ENCODE assay signal across 2 cellular contexts in genomic region chr10:29737209-29737565, GRCh38.
TF ChIP-seq lines count a peak whose summit lies in the region.

No MANE protein-coding gene starts in this region.

TF ChIP-seq in SK-N-SH treated with all-trans-retinoic acid at 6 μM for 48 hours, 23 proteins besides CTCF, POLR2A, EP300 and RAD21 (continued from another document):
- no peak for TF ChIP-seq SNAI2 (CRISPR knock-in tag; IDR thresholded peaks at IDR 0.05)
- TF ChIP-seq PPARA (CRISPR knock-in tag; IDR thresholded peaks at IDR 0.05; ENCODE audit: borderline replicate concordance) = no peak
- TF ChIP-seq TSHZ2 (CRISPR knock-in tag; IDR thresholded peaks at IDR 0.05) = no peak
- TF ChIP-seq ARNTL (CRISPR knock-in tag; IDR thresholded peaks at IDR 0.05; ENCODE audit: borderline replicate concordance, low read depth) = no peak
- TF ChIP-seq OSR1 (CRISPR knock-in tag; IDR thresholded peaks at IDR 0.05) = no peak
- no peak for TF ChIP-seq ISL1 (CRISPR knock-in tag; IDR thresholded peaks at IDR 0.05)
- TF ChIP-seq CSDC2 (CRISPR knock-in tag; IDR thresholded peaks at IDR 0.05) = no peak
- TF ChIP-seq ESRRG (CRISPR knock-in tag; IDR thresholded peaks at IDR 0.05) = no peak
- TF ChIP-seq, protein P1, sequence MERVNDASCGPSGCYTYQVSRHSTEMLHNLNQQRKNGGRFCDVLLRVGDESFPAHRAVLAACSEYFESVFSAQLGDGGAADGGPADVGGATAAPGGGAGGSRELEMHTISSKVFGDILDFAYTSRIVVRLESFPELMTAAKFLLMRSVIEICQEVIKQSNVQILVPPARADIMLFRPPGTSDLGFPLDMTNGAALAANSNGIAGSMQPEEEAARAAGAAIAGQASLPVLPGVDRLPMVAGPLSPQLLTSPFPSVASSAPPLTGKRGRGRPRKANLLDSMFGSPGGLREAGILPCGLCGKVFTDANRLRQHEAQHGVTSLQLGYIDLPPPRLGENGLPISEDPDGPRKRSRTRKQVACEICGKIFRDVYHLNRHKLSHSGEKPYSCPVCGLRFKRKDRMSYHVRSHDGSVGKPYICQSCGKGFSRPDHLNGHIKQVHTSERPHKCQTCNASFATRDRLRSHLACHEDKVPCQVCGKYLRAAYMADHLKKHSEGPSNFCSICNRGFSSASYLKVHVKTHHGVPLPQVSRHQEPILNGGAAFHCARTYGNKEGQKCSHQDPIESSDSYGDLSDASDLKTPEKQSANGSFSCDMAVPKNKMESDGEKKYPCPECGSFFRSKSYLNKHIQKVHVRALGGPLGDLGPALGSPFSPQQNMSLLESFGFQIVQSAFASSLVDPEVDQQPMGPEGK (CRISPR knock-in tag; IDR thresholded peaks at IDR 0.05; ENCODE audit: borderline replicate concordance) = no peak
- no peak for TF ChIP-seq GLIS3 (CRISPR knock-in tag; IDR thresholded peaks at IDR 0.05)
- no peak for TF ChIP-seq ZNF565 (CRISPR knock-in tag; conservative IDR thresholded peaks at IDR 0.05; ENCODE audit: low read depth)

TF ChIP-seq in HepG2, 621 proteins besides CTCF, POLR2A, EP300 and RAD21 (continued from another document):
- TF ChIP-seq, protein P2, sequence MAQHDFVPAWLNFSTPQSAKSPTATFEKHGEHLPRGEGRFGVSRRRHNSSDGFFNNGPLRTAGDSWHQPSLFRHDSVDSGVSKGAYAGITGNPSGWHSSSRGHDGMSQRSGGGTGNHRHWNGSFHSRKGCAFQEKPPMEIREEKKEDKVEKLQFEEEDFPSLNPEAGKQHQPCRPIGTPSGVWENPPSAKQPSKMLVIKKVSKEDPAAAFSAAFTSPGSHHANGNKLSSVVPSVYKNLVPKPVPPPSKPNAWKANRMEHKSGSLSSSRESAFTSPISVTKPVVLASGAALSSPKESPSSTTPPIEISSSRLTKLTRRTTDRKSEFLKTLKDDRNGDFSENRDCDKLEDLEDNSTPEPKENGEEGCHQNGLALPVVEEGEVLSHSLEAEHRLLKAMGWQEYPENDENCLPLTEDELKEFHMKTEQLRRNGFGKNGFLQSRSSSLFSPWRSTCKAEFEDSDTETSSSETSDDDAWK (CRISPR knock-in tag; IDR thresholded peaks at IDR 0.05) = no peak
- TF ChIP-seq ZNF737 (CRISPR knock-in tag; IDR thresholded peaks at IDR 0.05; ENCODE audit: borderline replicate concordance) = no peak
- no peak for TF ChIP-seq FLYWCH1 (CRISPR knock-in tag; IDR thresholded peaks at IDR 0.05)
- TF ChIP-seq ZNF782 (CRISPR knock-in tag; IDR thresholded peaks at IDR 0.05; ENCODE audit: borderline replicate concordance) = no peak
- TF ChIP-seq ZNF770 (CRISPR knock-in tag; IDR thresholded peaks at IDR 0.05) = no peak
- no peak for TF ChIP-seq SIX1 (CRISPR knock-in tag; IDR thresholded peaks at IDR 0.05; ENCODE audit: borderline replicate concordance)
